8 cellular contexts compared by ENCODE assay signal in genomic region chr14:23237772-23238594, GRCh38. TPM values are rescaled to one million over a fixed set of nuclear protein-coding genes. Genes with fewer than 3 reads are reported as not detected.
DNase-seq lines count a peak whose midpoint lies in the region; ATAC-seq, FAIRE-seq and TF ChIP-seq lines count a peak whose summit lies in the region.

A gene with protein sequence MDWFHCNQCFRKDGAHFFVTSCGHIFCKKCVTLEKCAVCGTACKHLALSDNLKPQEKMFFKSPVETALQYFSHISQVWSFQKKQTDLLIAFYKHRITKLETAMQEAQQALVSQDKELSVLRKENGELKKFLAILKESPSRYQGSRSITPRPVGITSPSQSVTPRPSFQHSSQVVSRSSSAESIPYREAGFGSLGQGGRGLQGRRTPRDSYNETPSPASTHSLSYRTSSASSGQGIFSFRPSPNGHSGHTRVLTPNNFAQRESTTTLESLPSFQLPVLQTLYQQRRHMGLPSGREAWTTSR (plus strand): TSS chr14:23237936. CDS start chr14:23240346, 2,410 bp downstream.

- H3K27ac Mint-ChIP-seq in immature natural killer cell: no peak within 1 kb of the TSS

- no TSS peak for BruUV-seq in HCT116 (replicated peaks; lab: Mats Ljungman, UMichigan)

- peak within 1 kb of the TSS; percentile 64 for H3K4me2 ChIP-seq in HCT116 (ENCODE audit: low read length)

- no peaks in the 10 kb centered on the region for H3K36me3 Mint-ChIP-seq in immature natural killer cell

- no peak within 1 kb of the TSS for H3K27ac ChIP-seq in HCT116 (ENCODE audit: low read depth, low read length)
- no peak within 1 kb of the TSS for H3K27ac ChIP-seq in skeletal muscle tissue (ENCODE audit: low read depth, low read length)

- H3K27me3 Mint-ChIP-seq in immature natural killer cell (ENCODE audit: low read depth in 3 of 3): peaks cover 0 to 12% (median 5%) of the 10 kb centered on the region in 3 donors

- no peaks in the 10 kb centered on the region for H3K9me3 Mint-ChIP-seq in immature natural killer cell

- peaks cover 0 to 9% of the 10 kb centered on the region in 2 experiments; a peak in 2 of 4 replicates for H3K4me1 ChIP-seq in HCT116 (ENCODE audit: control insufficient read depth in 1 of 2, insufficient read depth in 2 of 2, low read length in 2 of 2)
- H3K4me1 ChIP-seq in skeletal muscle tissue (ENCODE audit: control insufficient read depth in 3 of 3, insufficient read depth in 3 of 3, low read length in 3 of 3): peaks cover 4 to 7% (median 5%) of the 10 kb centered on the region in 3 donors

- RAD21 ChIA-PET in HCT116 (lab: Charles Lee; ENCODE audit: low non-redundant PET in 1 of 2, low total read pairs in 2 of 2, uncharacterized antibody in 2 of 2, unreplicated experiment in 2 of 2): no interaction called here

- H3K9me2 ChIP-seq in HCT116 (ENCODE audit: insufficient read depth): no peaks in the 10 kb centered on the region

- H3K4me1 Mint-ChIP-seq in immature natural killer cell: peaks cover 4 to 8% of the 10 kb centered on the region in 2 donors

- POLR2A ChIA-PET in HCT116 (lab: Charles Lee): no interaction called here

- H3K36me3 ChIP-seq in HCT116 (ENCODE audit: control insufficient read depth in 1 of 2, insufficient read depth in 2 of 2, low read length in 2 of 2): no peaks in the 10 kb centered on the region
- no peaks in the 10 kb centered on the region for H3K36me3 ChIP-seq in bronchial epithelial cell (ENCODE audit: control insufficient read depth, insufficient read depth, low read length)
- H3K36me3 ChIP-seq in skeletal muscle tissue (ENCODE audit: control insufficient read depth in 3 of 3, insufficient read depth in 3 of 3, low read length in 3 of 3): no peaks in the 10 kb centered on the region

- FAIRE-seq in bronchial epithelial cell (lab: Jason Lieb, UNC): no peak

- H3K9ac ChIP-seq in HCT116 (ENCODE audit: low read length): 0 out of 2 replicates have a peak within 1 kb of the TSS, but pooled peaks have one; percentile 5
- H3K9ac ChIP-seq in skeletal muscle tissue (ENCODE audit: low read depth in 1 of 3, low read length in 3 of 3): peak within 1 kb of the TSS in 1 of 3 donors; percentile 16

- DNase-seq in CMK (ENCODE audit: low read depth): peak; percentile 33
- peak; percentile 44 for DNase-seq in HCT116 (ENCODE audit: low read depth, low spot score)
- DNase-seq in NCI-H2196 treated with DMSO at 0.1 percent for 48 hours (lab: John Stamatoyannopoulos, UW; ENCODE audit: unreplicated experiment): peak; percentile 97
- peak; percentile 25 to 63 (median 49) for DNase-seq in activated CD4-positive, CD25-positive, alpha-beta regulatory T cell (lab: John Stamatoyannopoulos, UW)
- peak; percentile 71 for DNase-seq in bronchial epithelial cell (ENCODE audit: low read depth)
- peak; percentile 46 to 61 (median 59) for DNase-seq in immature natural killer cell

- TF ChIP-seq POLR2A in HCT116 (IDR thresholded peaks at IDR 0.05; ENCODE audit: borderline replicate concordance, extremely low read depth, insufficient read depth, insufficient read length): no peak

- TF ChIP-seq RAD21 in HCT116 (IDR thresholded peaks at IDR 0.05; ENCODE audit: low read depth): no peak

- peak within 1 kb of the TSS; percentile 99 for H2AFZ ChIP-seq in HCT116 (ENCODE audit: low read depth, low read length, poor library complexity, severe bottlenecking)

- H3K9me3 ChIP-seq in HCT116 (ENCODE audit: control insufficient read depth in 1 of 2, insufficient read depth in 1 of 2, low read depth in 1 of 2, low read length in 2 of 2) (no peaks in the 10 kb centered on the region), skeletal muscle tissue (ENCODE audit: control insufficient read depth in 3 of 3, low read length in 3 of 3) (no peaks in the 10 kb centered on the region)

- CTCF ChIA-PET in HCT116 (lab: Charles Lee): no interaction called here

- ATAC-seq in HCT116 (peak; percentile 100), HG02678 (IDR thresholded peaks at IDR 0.05; ENCODE audit: unreplicated experiment) (no peak)

- TF ChIP-seq CTCF in HCT116 (IDR thresholded peaks at IDR 0.05 in 2 of 3, conservative IDR thresholded peaks at IDR 0.05 in 1 of 3; ENCODE audit: borderline replicate concordance in 1 of 3, insufficient read depth in 1 of 3, low read depth in 2 of 3, low read length in 2 of 3) (no peak), bronchial epithelial cell (IDR thresholded peaks at IDR 0.05; ENCODE audit: insufficient read depth, low read length, severe bottlenecking) (no peak)

- H4K20me1 ChIP-seq in HCT116 (ENCODE audit: insufficient read depth): no peaks in the 10 kb centered on the region

- H3K4me3 Mint-ChIP-seq in immature natural killer cell: peak within 1 kb of the TSS in 3 of 5 donors; percentile 13 to 67 (median 56)

- H3K27me3 ChIP-seq in HCT116 (ENCODE audit: insufficient read depth, low read length) (no peaks in the 10 kb centered on the region), bronchial epithelial cell (ENCODE audit: control insufficient read depth, insufficient read depth, low read length) (no peaks in the 10 kb centered on the region), skeletal muscle tissue (ENCODE audit: control insufficient read depth in 3 of 3, insufficient read depth in 3 of 3, low read length in 3 of 3) (peaks cover 0 to 6% (median 3%) of the 10 kb centered on the region in 3 donors)

- H3K4me3 ChIP-seq in HCT116 (replicated peaks in 1 of 2; ENCODE audit: low read depth in 1 of 2, low read length in 2 of 2) (peak within 1 kb of the TSS in 1 of 2 experiments; percentile 24; a peak in 1 of 4 replicates), bronchial epithelial cell (ENCODE audit: low read depth, low read length) (peak within 1 kb of the TSS; percentile 23), skeletal muscle tissue (ENCODE audit: low read length in 3 of 3) (peak within 1 kb of the TSS in 2 of 3 donors; percentile 58 to 59)

- H3K79me2 ChIP-seq in HCT116 (ENCODE audit: insufficient read depth, low read length): no peaks in the 10 kb centered on the region

- intact Hi-C loops in HCT116 (cut with micrococcal nuclease): no loop called here

TF ChIP-seq in HCT116, 20 proteins besides CTCF, POLR2A, EP300 and RAD21:
- no peak for TF ChIP-seq TCF7L2 (IDR thresholded peaks at IDR 0.05; ENCODE audit: borderline replicate concordance, extremely low read depth, insufficient read depth, insufficient read length)
- TF ChIP-seq ZNF274 (IDR thresholded peaks at IDR 0.05; ENCODE audit: low read depth, low read length): no peak
- TF ChIP-seq EGR1 (IDR thresholded peaks at IDR 0.05; ENCODE audit: low read depth): peak; percentile 85
- TF ChIP-seq EZH2phosphoT487 (IDR thresholded peaks at IDR 0.05; ENCODE audit: borderline replicate concordance): no peak
- no peak for TF ChIP-seq CBX3 (IDR thresholded peaks at IDR 0.05; ENCODE audit: low read depth)
- TF ChIP-seq, protein P1, sequence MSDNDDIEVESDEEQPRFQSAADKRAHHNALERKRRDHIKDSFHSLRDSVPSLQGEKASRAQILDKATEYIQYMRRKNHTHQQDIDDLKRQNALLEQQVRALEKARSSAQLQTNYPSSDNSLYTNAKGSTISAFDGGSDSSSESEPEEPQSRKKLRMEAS (IDR thresholded peaks at IDR 0.05): peak; percentile 64; the same call in 1 of the 2 replicates
TF ChIP-seq in HCT116: peak in this region for 2.

RNA-seq across cellular contexts. Expression of the gene that starts here (rescaled TPM):
- not detected for total RNA-seq in HCT116 (2021; ENCODE audit: unreplicated experiment)
- not detected in 2 replicates for polyA plus RNA-seq in HCT116 (2012)
- total RNA-seq in bronchial epithelial cell: not detected in 2 replicates
- polyA plus RNA-seq in immature natural killer cell: not detected
- total RNA-seq in skeletal muscle tissue: not detected

Comparison
In these comparisons a context has a peak if more than half of its experiments do, and no peak if none do; other contexts are left out.
1. Peak in DNase-seq, ATAC-seq, H3K9ac ChIP-seq and H3K4me2 ChIP-seq in HCT116; RNA of the gene not detected or under 1 TPM.
2. Peak in DNase-seq and H3K4me3 ChIP-seq in bronchial epithelial cell; RNA of the gene not detected or under 1 TPM.
3. Peak in DNase-seq in immature natural killer cell; RNA of the gene not detected or under 1 TPM.
4. DNase-seq: peak in every context shown above with its lines; median percentile 97 in NCI-H2196 treated with DMSO at 0.1 percent for 48 hours; 71 in bronchial epithelial cell; 59 in immature natural killer cell; 49 in activated CD4-positive, CD25-positive, alpha-beta regulatory T cell; 44 in HCT116; 33 in CMK.